Comparison of ENCODE assay signal across 1 cellular context in genomic region chr9:122562134-122562760, GRCh38.
TF ChIP-seq lines count a peak whose summit lies in the region.

No MANE protein-coding gene starts in this region.

TF ChIP-seq in WTC11, 78 proteins besides CTCF, POLR2A, EP300 and RAD21 (continued from another document):
- TF ChIP-seq E2F4 (CRISPR knock-in tag; IDR thresholded peaks at IDR 0.05; ENCODE audit: borderline replicate concordance, low read depth) (no peak), IRF2 (CRISPR knock-in tag; IDR thresholded peaks at IDR 0.05; ENCODE audit: borderline replicate concordance, low read depth) (no peak), RORB (CRISPR knock-in tag; IDR thresholded peaks at IDR 0.05) (no peak), JUN (CRISPR knock-in tag; IDR thresholded peaks at IDR 0.05) (no peak), AR (CRISPR knock-in tag; IDR thresholded peaks at IDR 0.05) (no peak), NFYB (CRISPR knock-in tag; conservative IDR thresholded peaks at IDR 0.05; ENCODE audit: low read depth) (no peak), ERG (CRISPR knock-in tag; IDR thresholded peaks at IDR 0.05) (no peak)
